23 cellular contexts compared by ENCODE assay signal in the genomic region with DNA sequence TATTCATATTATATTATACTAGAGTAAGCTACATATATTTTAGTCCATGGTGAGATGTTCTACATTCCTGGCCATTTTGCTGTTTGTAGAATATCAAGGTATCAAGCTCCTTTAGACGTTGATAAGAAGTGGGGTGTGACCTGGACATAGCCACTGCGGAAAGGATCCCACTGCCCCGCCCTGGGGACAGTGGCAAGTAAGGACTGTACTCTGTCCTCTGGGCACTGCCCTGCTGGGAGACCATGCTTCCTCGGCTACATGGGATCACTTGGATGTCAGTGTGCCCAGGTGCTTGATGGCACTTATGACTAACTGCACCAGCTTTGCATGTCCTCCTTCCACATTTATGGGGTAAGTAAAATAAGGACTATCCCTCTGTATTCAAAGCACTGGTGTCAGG.
"Had no signal": no experiment of that assay in that cellular context is flagged by ENCODE, and none has a peak within 500 bp of the region (broad histone marks: within the 10 kb centered on the region; RNA-seq: fewer than 3 reads in every experiment).

No MANE protein-coding gene starts in this region.

- H3K36me3 ChIP-seq: ascending aorta, esophagus squamous epithelium, pancreas, right atrium auricular region, spleen, suprapubic skin, tibial artery had no signal

- H3K36me3 Mint-ChIP-seq: brain had no signal

- FAIRE-seq: frontal cortex, islet of Langerhans, pancreas had no signal

- DNase-seq: activated CD4-positive, alpha-beta T cell treated with anti-CD3 and anti-CD28 coated beads for 1 hour; activated CD8-positive, alpha-beta memory T cell treated with anti-CD3 and anti-CD28 coated beads, Interleukin-2, amount 50 U/mL, for 48 hours; activated gamma-delta T cell; activated naive CD4-positive, alpha-beta T cell treated with anti-CD3 and anti-CD28 coated beads, Interleukin-2, amount 10 ng/mL, durations not matched to agents 7 days and 5 days; activated naive CD8-positive, alpha-beta T cell treated with anti-CD3 and anti-CD28 coated beads, Interleukin-2, amount 10 ng/mL, durations not matched to agents 7 days and 5 days; activated T-cell treated with anti-CD3 and anti-CD28 coated beads, Interleukin-2, amount 50 U/mL, for 24 hours; esophagus squamous epithelium; left ventricle myocardium superior; naive thymus-derived CD4-positive, alpha-beta T cell; nucleus accumbens; pancreas; spleen; stimulated activated naive CD4-positive, alpha-beta T cell; tibial artery had no signal

- H3K27me3 Mint-ChIP-seq: activated CD4-positive, alpha-beta memory T cell treated with anti-CD3 and anti-CD28 coated beads, Interleukin-2, amount 10 ng/mL, durations not matched to agents 7 days and 5 days; activated CD4-positive, alpha-beta T cell treated with anti-CD3 and anti-CD28 coated beads, Interleukin-2, amount 10 ng/mL, durations not matched to agents 7 days and 5 days had no signal

- H3K9me3 Mint-ChIP-seq: activated CD4-positive, alpha-beta memory T cell treated with anti-CD3 and anti-CD28 coated beads, Interleukin-2, amount 10 ng/mL, durations not matched to agents 7 days and 5 days; activated naive CD4-positive, alpha-beta T cell treated with anti-CD3 and anti-CD28 coated beads, Interleukin-2, amount 10 ng/mL, durations not matched to agents 7 days and 5 days; activated naive CD8-positive, alpha-beta T cell treated with anti-CD3 and anti-CD28 coated beads, Interleukin-2, amount 10 ng/mL, durations not matched to agents 7 days and 5 days; activated T-cell treated with anti-CD3 and anti-CD28 coated beads, Interleukin-2, amount 50 U/mL, for 24 hours; brain had no signal

- H3K27ac ChIP-seq: ascending aorta, epithelial cell of prostate, esophagus squamous epithelium, pancreas, right atrium auricular region, spleen, suprapubic skin, tibial artery had no signal

- H3K9me3 ChIP-seq: ascending aorta, esophagus squamous epithelium, pancreas, right atrium auricular region, spleen, suprapubic skin, tibial artery had no signal

- H3K27ac Mint-ChIP-seq: activated CD4-positive, alpha-beta memory T cell treated with anti-CD3 and anti-CD28 coated beads, Interleukin-2, amount 10 ng/mL, durations not matched to agents 7 days and 5 days; activated CD4-positive, alpha-beta T cell treated with anti-CD3 and anti-CD28 coated beads, Interleukin-2, amount 10 ng/mL, durations not matched to agents 7 days and 5 days; activated naive CD4-positive, alpha-beta T cell treated with anti-CD3 and anti-CD28 coated beads, Interleukin-2, amount 10 ng/mL, durations not matched to agents 7 days and 5 days; activated naive CD8-positive, alpha-beta T cell treated with anti-CD3 and anti-CD28 coated beads, Interleukin-2, amount 10 ng/mL, durations not matched to agents 7 days and 5 days; activated T-cell treated with anti-CD3 and anti-CD28 coated beads, Interleukin-2, amount 50 U/mL, for 24 hours; brain had no signal

- H3K27me3 ChIP-seq: ascending aorta, esophagus squamous epithelium, right atrium auricular region, suprapubic skin had no signal

- H3K4me3 ChIP-seq: ascending aorta, esophagus squamous epithelium, pancreas, right atrium auricular region, spleen, suprapubic skin, tibial artery had no signal

- H3K4me3 Mint-ChIP-seq: activated CD4-positive, alpha-beta memory T cell treated with anti-CD3 and anti-CD28 coated beads, Interleukin-2, amount 10 ng/mL, durations not matched to agents 7 days and 5 days; activated CD4-positive, alpha-beta T cell treated with anti-CD3 and anti-CD28 coated beads, Interleukin-2, amount 10 ng/mL, durations not matched to agents 7 days and 5 days; activated naive CD4-positive, alpha-beta T cell treated with anti-CD3 and anti-CD28 coated beads, Interleukin-2, amount 10 ng/mL, durations not matched to agents 7 days and 5 days; activated naive CD8-positive, alpha-beta T cell treated with anti-CD3 and anti-CD28 coated beads, Interleukin-2, amount 10 ng/mL, durations not matched to agents 7 days and 5 days; activated T-cell treated with anti-CD3 and anti-CD28 coated beads, Interleukin-2, amount 50 U/mL, for 24 hours; brain had no signal

- ATAC-seq: left ventricle myocardium superior; naive thymus-derived CD4-positive, alpha-beta T cell; pancreas had no signal

- H3K4me1 ChIP-seq: ascending aorta, pancreas, suprapubic skin had no signal
